In the genomic region with DNA sequence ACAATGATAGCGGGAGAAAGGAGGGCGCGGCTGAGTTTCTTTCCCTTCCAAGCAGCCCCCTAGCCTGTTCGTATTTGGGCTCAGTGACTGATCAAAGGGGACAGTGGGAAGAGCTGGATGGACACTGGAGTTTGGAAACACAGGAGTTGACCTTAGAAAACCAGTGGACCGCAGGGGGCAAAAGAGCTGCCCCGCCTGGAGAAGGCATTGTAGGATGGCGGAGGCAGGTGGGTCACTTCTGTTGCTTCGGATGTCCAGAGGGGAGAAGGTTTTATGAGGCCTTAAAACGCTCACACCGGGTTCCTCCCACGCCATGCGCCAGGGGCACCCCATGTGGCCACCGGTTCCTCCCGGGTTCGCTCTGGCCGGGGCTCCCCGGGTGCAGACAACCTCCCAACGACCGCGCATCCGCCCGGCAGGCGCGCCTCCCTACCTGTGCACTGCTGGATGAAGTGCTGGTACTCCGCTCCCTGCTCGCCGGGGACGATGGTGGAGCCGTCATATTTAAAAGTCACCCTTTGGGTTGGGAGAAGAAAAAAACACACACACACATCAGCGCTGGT, we compare ENCODE assay signal across 8 cellular contexts. TPM values are rescaled to one million over a fixed set of nuclear protein-coding genes. Genes with fewer than 3 reads are reported as not detected.
A peak's percentile ranks its signal among the peaks of the same experiment; 100 is the strongest.
DNase-seq lines count a peak whose midpoint lies in the region; ATAC-seq and TF ChIP-seq lines count a peak whose summit lies in the region.

No MANE protein-coding gene starts in this region.

- H3K4me1 ChIP-seq in ES-I3 (ENCODE audit: insufficient read depth, low read length) = peaks cover 28% of the 10 kb centered on the region
- peaks cover 22% of the 10 kb centered on the region for H3K4me1 ChIP-seq in iPS-15b (ENCODE audit: control insufficient read depth, insufficient read depth, low read length)

- TF ChIP-seq POLR2A in NB4 (IDR thresholded peaks at IDR 0.05; ENCODE audit: extremely low read depth, insufficient read length) = no peak

- no peak for TF ChIP-seq CTCF in NB4 (IDR thresholded peaks at IDR 0.05; ENCODE audit: low read depth, low read length)

- H3K4me1 Mint-ChIP-seq in activated naive CD8-positive, alpha-beta T cell treated with anti-CD3 and anti-CD28 coated beads, Interleukin-2, amount 10 ng/mL, durations not matched to agents 7 days and 5 days = peaks cover 50% of the 10 kb centered on the region

- POLR2A ChIA-PET in activated naive CD8-positive, alpha-beta T cell treated with anti-CD3 and anti-CD28 coated beads, Interleukin-2, amount 10 ng/mL, durations not matched to agents 7 days and 5 days (lab: Charles Lee) = interaction anchor here (1.0 to 5.8 kb wide), 9 partner anchors 10 to 500 kb away, joined by 3 to 105 read pairs (median 11); partner anchors contain the start of gene MBTPS1

- ATAC-seq in GM21786 (IDR thresholded peaks at IDR 0.05; ENCODE audit: unreplicated experiment) = peak; percentile 28
- peak; percentile 46 for ATAC-seq in activated naive CD8-positive, alpha-beta T cell treated with anti-CD3 and anti-CD28 coated beads, Interleukin-2, amount 10 ng/mL, durations not matched to agents 7 days and 5 days (ENCODE audit: low read depth)

- H3K4me3 ChIP-seq in NB4 (ENCODE audit: low read depth, low read length) (peak overlapping the region; percentile 50), iPS-15b (ENCODE audit: low read depth, low read length) (peak overlapping the region; percentile 85)

- no peaks in the 10 kb centered on the region for H3K9me3 Mint-ChIP-seq in activated naive CD8-positive, alpha-beta T cell treated with anti-CD3 and anti-CD28 coated beads, Interleukin-2, amount 10 ng/mL, durations not matched to agents 7 days and 5 days

- H3K36me3 ChIP-seq in ES-I3 (ENCODE audit: insufficient read depth, low read length) (peaks cover 10% of the 10 kb centered on the region; the same call in 1 of the 2 replicates), iPS-15b (ENCODE audit: control insufficient read depth, insufficient read depth, low read length) (peaks cover 20% of the 10 kb centered on the region)

- peaks cover 35% of the 10 kb centered on the region for H3K36me3 Mint-ChIP-seq in activated naive CD8-positive, alpha-beta T cell treated with anti-CD3 and anti-CD28 coated beads, Interleukin-2, amount 10 ng/mL, durations not matched to agents 7 days and 5 days

- peak overlapping the region; percentile 96 for H3K4me3 Mint-ChIP-seq in activated naive CD8-positive, alpha-beta T cell treated with anti-CD3 and anti-CD28 coated beads, Interleukin-2, amount 10 ng/mL, durations not matched to agents 7 days and 5 days

- peak overlapping the region; percentile 87 for H3K27ac Mint-ChIP-seq in activated naive CD8-positive, alpha-beta T cell treated with anti-CD3 and anti-CD28 coated beads, Interleukin-2, amount 10 ng/mL, durations not matched to agents 7 days and 5 days

- peaks cover 1% of the 10 kb centered on the region for H3K27me3 Mint-ChIP-seq in activated naive CD8-positive, alpha-beta T cell treated with anti-CD3 and anti-CD28 coated beads, Interleukin-2, amount 10 ng/mL, durations not matched to agents 7 days and 5 days

- peak overlapping the region; percentile 77 for H3K9ac ChIP-seq in ES-I3 (ENCODE audit: low read depth, low read length)
- H3K9ac ChIP-seq in iPS-15b (ENCODE audit: low read depth, low read length) = peak overlapping the region; percentile 65

- peak; percentile 48 for DNase-seq in NB4 (ENCODE audit: low read depth)
- peak; percentile 76 for DNase-seq in activated naive CD8-positive, alpha-beta T cell treated with anti-CD3 and anti-CD28 coated beads, Interleukin-2, amount 10 ng/mL, durations not matched to agents 7 days and 5 days
- peak; percentile 57 to 67 for DNase-seq in stimulated activated CD4-positive, alpha-beta T cell treated with anti-CD3 and anti-CD28 coated beads, Interleukin-2, amount 100 ng/mL, for 24 hours
- no peak for DNase-seq in globus pallidus (ENCODE audit: low spot score)
- no peak for DNase-seq in SHP77 (lab: John Stamatoyannopoulos, UW)

- no peaks in the 10 kb centered on the region for H3K9me3 ChIP-seq in ES-I3 (ENCODE audit: control insufficient read depth, insufficient read depth, low read length)
- no peaks in the 10 kb centered on the region for H3K9me3 ChIP-seq in iPS-15b (ENCODE audit: control insufficient read depth, insufficient read depth, low read length)

- peaks cover 2% of the 10 kb centered on the region for H3K27me3 ChIP-seq in iPS-15b (ENCODE audit: control insufficient read depth, insufficient read depth, low read length)

RNA-seq across cellular contexts. Expression of gene COTL1, which starts 0.7 kb away (rescaled TPM):
- total RNA-seq in activated naive CD8-positive, alpha-beta T cell treated with anti-CD3 and anti-CD28 coated beads, Interleukin-2, amount 10 ng/mL, durations not matched to agents 7 days and 5 days = 100 to 1,000 TPM; 657 to 664 TPM

RNA-seq across cellular contexts. Expression of gene KLHL36, which starts 31.2 kb away (rescaled TPM):
- total RNA-seq in activated naive CD8-positive, alpha-beta T cell treated with anti-CD3 and anti-CD28 coated beads, Interleukin-2, amount 10 ng/mL, durations not matched to agents 7 days and 5 days = 10 to 100 TPM; 66.8 to 72.6 TPM

Comparison
In these comparisons a context has a peak if more than half of its experiments do, and no peak if none do; other contexts are left out.
1. DNase-seq: peak in NB4 (single experiment), activated naive CD8-positive, alpha-beta T cell treated with anti-CD3 and anti-CD28 coated beads, Interleukin-2, amount 10 ng/mL, durations not matched to agents 7 days and 5 days (single experiment) and stimulated activated CD4-positive, alpha-beta T cell treated with anti-CD3 and anti-CD28 coated beads, Interleukin-2, amount 100 ng/mL, for 24 hours (2 of 2); none in globus pallidus (single experiment) and SHP77 (0 of 2).